Comparison of ENCODE assay signal across 8 cellular contexts in the genomic region with DNA sequence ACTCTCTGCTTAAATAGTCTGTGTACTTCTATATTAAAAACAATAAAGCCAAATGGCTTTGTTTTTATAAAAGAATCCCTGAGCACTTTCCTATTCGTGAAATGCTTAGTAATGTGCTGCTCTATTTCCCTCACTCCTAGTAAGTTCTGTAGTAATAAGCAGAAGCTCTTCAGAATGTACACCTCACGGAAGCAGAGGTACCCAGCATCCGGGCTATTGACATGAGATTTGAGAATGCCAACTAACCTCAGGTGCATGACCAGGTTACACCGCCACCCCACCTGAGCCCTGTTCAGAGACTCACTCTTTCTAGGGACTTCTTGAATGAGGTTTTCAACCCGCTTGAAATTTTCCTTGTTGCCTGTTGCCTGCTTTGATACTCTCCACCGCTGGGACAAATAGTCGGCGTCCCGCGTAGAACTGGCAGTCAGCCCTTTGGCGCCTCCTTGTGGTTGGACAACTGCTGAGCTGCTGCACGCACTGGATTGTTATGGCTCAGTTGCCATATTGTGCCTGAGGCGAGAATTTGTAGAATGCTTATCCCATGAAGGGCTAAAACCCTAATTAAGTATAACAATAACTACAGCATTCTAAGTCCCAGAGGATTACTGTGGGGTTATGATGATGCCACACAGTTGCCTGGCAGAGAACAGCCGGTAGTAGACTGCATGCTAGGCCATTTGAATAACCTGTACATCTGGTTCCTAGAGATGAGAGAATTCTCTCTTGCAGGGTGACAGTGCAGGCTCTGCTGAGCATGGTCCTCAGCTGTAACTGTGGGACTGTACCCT.
DNase-seq lines count a peak whose midpoint lies in the region; ATAC-seq and TF ChIP-seq lines count a peak whose summit lies in the region.

No MANE protein-coding gene starts in this region.

- no peaks in the 10 kb centered on the region for H3K9me3 ChIP-seq in BE2C

- DNase-seq in BE2C (peak; percentile 91), NCI-H446 treated with DMSO at 0.1 percent for 48 hours (lab: John Stamatoyannopoulos, UW) (peak; percentile 45), dermis microvascular lymphatic vessel endothelial cell (ENCODE audit: low read depth in 2 of 2) (peak; percentile 31 to 61), lung microvascular endothelial cell (ENCODE audit: low read depth in 2 of 2) (peak; percentile 63 to 79)
- DNase-seq in activated CD4-positive, alpha-beta T cell treated with anti-CD3 and anti-CD28 coated beads, Interleukin-2, amount 50 U/mL, for 1 hour: peak; percentile 82
- DNase-seq in stimulated activated CD8-positive, alpha-beta memory T cell treated with anti-CD3 and anti-CD28 coated beads, Interleukin-15, amount 100 ng/mL, for 1 hour (ENCODE audit: low read depth): peak; percentile 67

- peaks cover 11% of the 10 kb centered on the region; the same call in 1 of the 2 replicates for H3K27me3 ChIP-seq in BE2C

- TF ChIP-seq CTCF in BE2C (IDR thresholded peaks at IDR 0.05; ENCODE audit: low read depth, low read length): peak; percentile 100

- ATAC-seq in GM18907 (IDR thresholded peaks at IDR 0.05; ENCODE audit: unreplicated experiment): peak; percentile 97
- peak; percentile 93 for ATAC-seq in HG03103 (IDR thresholded peaks at IDR 0.05; ENCODE audit: low read depth, unreplicated experiment)

- no peaks in the 10 kb centered on the region for H3K36me3 ChIP-seq in BE2C

- H3K4me1 ChIP-seq in BE2C: no peaks in the 10 kb centered on the region

- no peak overlapping the region for H3K4me3 ChIP-seq in BE2C (ENCODE audit: low read depth, low read length)
